In the genomic region with DNA sequence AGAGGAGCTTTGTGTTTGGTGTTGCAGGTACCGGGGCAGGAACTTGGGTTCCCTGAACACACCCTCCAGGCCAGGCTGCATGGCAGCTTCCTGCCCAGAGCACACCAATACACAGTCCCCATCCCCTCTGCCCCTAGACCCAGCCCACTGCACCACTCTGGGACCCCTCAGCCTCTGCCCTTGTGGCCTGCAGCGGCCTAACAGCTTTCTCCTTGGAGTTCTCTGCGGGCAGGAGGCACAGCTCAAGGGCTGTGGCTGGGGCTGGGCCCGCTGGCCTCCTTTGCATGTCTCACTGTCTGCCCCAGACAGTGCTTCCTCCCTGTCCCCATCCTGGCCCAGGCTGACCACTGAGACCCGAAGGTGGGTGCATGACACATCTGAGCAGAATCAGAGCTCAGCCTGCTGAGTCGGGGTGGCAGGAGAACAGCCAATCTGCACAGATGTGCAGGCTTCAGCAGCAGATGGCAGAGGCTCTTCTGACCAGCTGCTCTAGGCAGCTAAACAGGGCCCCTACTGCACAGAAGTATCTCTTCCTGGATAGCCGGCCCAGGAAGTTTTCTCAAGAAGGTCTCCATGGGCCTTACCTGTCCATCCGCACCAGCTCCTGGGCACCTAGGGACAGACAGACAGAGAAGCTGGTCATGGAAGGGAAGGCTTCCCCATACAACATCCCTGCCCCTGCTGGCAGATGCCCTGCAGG, we compare ENCODE assay signal across 12 cellular contexts. TPM values are rescaled to one million over a fixed set of nuclear protein-coding genes. Genes with fewer than 3 reads are reported as not detected.
DNase-seq lines count a peak whose midpoint lies in the region; ATAC-seq, FAIRE-seq and TF ChIP-seq lines count a peak whose summit lies in the region.
"Had no signal": no experiment of that assay in that cellular context is flagged by ENCODE, and none has a peak within 500 bp of the region (broad histone marks: within the 10 kb centered on the region; RNA-seq: fewer than 3 reads in every experiment).

No MANE protein-coding gene starts in this region.

- no peak overlapping the region for H2AK5ac ChIP-seq in neuronal stem cell (ENCODE audit: low read depth, low read length)

- peak in 1 of 5 donors; percentile 45 for DNase-seq in CD8-positive, alpha-beta memory T cell
- peak; percentile 31 for DNase-seq in MM.1S
- DNase-seq in caudate nucleus (lab: John Stamatoyannopoulos, UW) = no peak
- DNase-seq in neuronal stem cell (ENCODE audit: low spot score) = no peak
- no peak for DNase-seq in SKM-1 treated with dmso at 0.1 percent for 144 hours (lab: John Stamatoyannopoulos, UW; ENCODE audit: unreplicated experiment)
- no peak for DNase-seq in GM12892 (ENCODE audit: insufficient read length)
- no peak for DNase-seq in NCI-H1105 treated with DMSO at 0.1 percent for 48 hours (lab: John Stamatoyannopoulos, UW)
- DNase-seq: effector CD8-positive, alpha-beta T cell; NCI-H2227 treated with DMSO at 0.1 percent for 48 hours; occipital lobe had no signal

- no peak overlapping the region for H4K8ac ChIP-seq in neuronal stem cell (ENCODE audit: low read depth, low read length)

- POLR2A ChIA-PET in CD8-positive, alpha-beta memory T cell (lab: Charles Lee) = interaction anchor here (0.9 to 1.6 kb wide), 7 partner anchors 10 to 44 kb away, joined by 3 to 9 read pairs (median 4); a partner anchor contains a TSS

- peaks cover 85 to 94% (median 90%) of the 10 kb centered on the region in 3 donors for H3K4me1 Mint-ChIP-seq in CD8-positive, alpha-beta memory T cell

- H3K27ac Mint-ChIP-seq in CD8-positive, alpha-beta memory T cell = peak overlapping the region; percentile 87 to 97 (median 90)

- H3K9ac ChIP-seq in MM.1S (ENCODE audit: low read length) (no peak overlapping the region), neuronal stem cell (ENCODE audit: low read depth, low read length, poor library complexity) (no peak overlapping the region)

- H3K79me2 ChIP-seq in MM.1S (ENCODE audit: low read length) = no peaks in the 10 kb centered on the region

- no peak overlapping the region for H3K18ac ChIP-seq in neuronal stem cell (ENCODE audit: low read length)

- H3K23ac ChIP-seq in neuronal stem cell (ENCODE audit: low read depth, low read length, poor library complexity) = no peak overlapping the region

- no peak for TF ChIP-seq CTCF in MM.1S (IDR thresholded peaks at IDR 0.05; ENCODE audit: low read length)

- H2BK15ac ChIP-seq in neuronal stem cell (ENCODE audit: low read length) = no peak overlapping the region

- H2BK5ac ChIP-seq in neuronal stem cell (ENCODE audit: low read length) = no peak overlapping the region

- peaks cover 99% of the 10 kb centered on the region for H3K4me1 ChIP-seq in CD8-positive, alpha-beta memory T cell (ENCODE audit: insufficient read depth, low read length)
- peaks cover 21% of the 10 kb centered on the region for H3K4me1 ChIP-seq in MM.1S (ENCODE audit: low read length)
- H3K4me1 ChIP-seq in neuronal stem cell (ENCODE audit: control insufficient read depth in 2 of 2, insufficient read depth in 1 of 2, low read depth in 1 of 2, low read length in 2 of 2) = peaks cover 4 to 12% of the 10 kb centered on the region in 2 donors

- FAIRE-seq in GM12892 (lab: Jason Lieb, UNC) = no peak

- H4K91ac ChIP-seq in neuronal stem cell (ENCODE audit: low read depth, low read length, poor library complexity) = no peak overlapping the region

- no peaks in the 10 kb centered on the region for H3K27me3 ChIP-seq in CD8-positive, alpha-beta memory T cell (ENCODE audit: insufficient read depth, low read length, poor library complexity, severe bottlenecking)
- H3K27me3 ChIP-seq in MM.1S (replicated peaks; ENCODE audit: insufficient read depth, low read length) (no peaks in the 10 kb centered on the region), neuronal stem cell (ENCODE audit: control insufficient read depth in 3 of 3, insufficient read depth in 3 of 3, low read depth in 1 of 3, low read length in 3 of 3) (peaks cover 0 to 48% (median 0%) of the 10 kb centered on the region in 3 experiments)

- CTCF ChIA-PET in CD8-positive, alpha-beta memory T cell (lab: Charles Lee) = interaction anchor here (1.0 to 7.6 kb wide), 7 partner anchors 10 to 59 kb away, joined by 4 to 89 read pairs (median 6); a partner anchor contains a TSS

- H3K4me2 ChIP-seq in MM.1S (ENCODE audit: low read depth, low read length) = no peak overlapping the region
- no peak overlapping the region for H3K4me2 ChIP-seq in neuronal stem cell (ENCODE audit: insufficient read depth, low read length, poor library complexity, severe bottlenecking)

- H3K27ac ChIP-seq in CD8-positive, alpha-beta memory T cell (ENCODE audit: low read depth, low read length) = peak overlapping the region; percentile 48
- no peak overlapping the region for H3K27ac ChIP-seq in MM.1S (ENCODE audit: low read length)
- peak overlapping the region; percentile 77 for H3K27ac ChIP-seq in caudate nucleus (ENCODE audit: low read depth, low read length)
- H3K27ac ChIP-seq in neuronal stem cell (replicated peaks; ENCODE audit: low read length) = no peak overlapping the region
- H3K27ac ChIP-seq: SK-N-MC had no signal

- WGBS in neuronal stem cell (ENCODE audit: extremely low coverage in 2 of 2, insufficient read length in 2 of 2, insufficient replicate concordance in 1 of 2), 2 donors = no CpG with 5 or more reads among the region's 8 CpGs

- no peaks in the 10 kb centered on the region for H3K9me3 Mint-ChIP-seq in CD8-positive, alpha-beta memory T cell

- H3K4ac ChIP-seq in neuronal stem cell (ENCODE audit: low read length) = no peak overlapping the region

- no peak overlapping the region for H2AFZ ChIP-seq in MM.1S (ENCODE audit: low read length)
- no peak overlapping the region for H2AFZ ChIP-seq in neuronal stem cell (ENCODE audit: low read length)

- TF ChIP-seq POLR2A in GM12892 (IDR thresholded peaks at IDR 0.05; ENCODE audit: low read depth, low read length) = no peak

- no peak for ATAC-seq in GM19351 (IDR thresholded peaks at IDR 0.05; ENCODE audit: unreplicated experiment)

- H3K27me3 Mint-ChIP-seq in CD8-positive, alpha-beta memory T cell = no peaks in the 10 kb centered on the region

- H3K36me3 ChIP-seq in CD8-positive, alpha-beta memory T cell (ENCODE audit: insufficient read depth, low read length) = peaks cover 17% of the 10 kb centered on the region
- H3K36me3 ChIP-seq in MM.1S (replicated peaks; ENCODE audit: insufficient read depth, low read length) = no peaks in the 10 kb centered on the region
- H3K36me3 ChIP-seq in neuronal stem cell (replicated peaks in 1 of 2; ENCODE audit: control insufficient read depth in 2 of 2, insufficient read depth in 2 of 2, low read length in 2 of 2) = no peaks in the 10 kb centered on the region

- no peaks in the 10 kb centered on the region for H4K20me1 ChIP-seq in MM.1S (ENCODE audit: insufficient read depth, low read length)

- H3K14ac ChIP-seq in neuronal stem cell (ENCODE audit: low read length) = peak overlapping the region; percentile 6

- no peaks in the 10 kb centered on the region for H3K79me1 ChIP-seq in neuronal stem cell (ENCODE audit: low read depth, low read length)

- peaks cover 2 to 68% (median 17%) of the 10 kb centered on the region in 3 donors for H3K36me3 Mint-ChIP-seq in CD8-positive, alpha-beta memory T cell

- H3F3A ChIP-seq in MM.1S (ENCODE audit: insufficient read depth, low read length) = peaks cover 19% of the 10 kb centered on the region; the same call in 1 of the 2 replicates

- H3K4me3 ChIP-seq in CD8-positive, alpha-beta memory T cell (ENCODE audit: low read length) = peak overlapping the region; percentile 9
- H3K4me3 ChIP-seq in MM.1S (ENCODE audit: low read length) (no peak overlapping the region), neuronal stem cell (ENCODE audit: low read length in 2 of 2) (no peak overlapping the region)
- H3K4me3 ChIP-seq: SK-N-MC had no signal

- no peaks in the 10 kb centered on the region for H3K9me2 ChIP-seq in MM.1S (replicated peaks; ENCODE audit: insufficient read depth, low read length)

- peak overlapping the region in 6 of 7 donors; percentile 19 to 72 (median 56) for H3K4me3 Mint-ChIP-seq in CD8-positive, alpha-beta memory T cell

- H2BK12ac ChIP-seq in neuronal stem cell (ENCODE audit: low read length) = no peak overlapping the region

- no peak overlapping the region for H2BK120ac ChIP-seq in neuronal stem cell (ENCODE audit: low read depth, low read length)

- no peaks in the 10 kb centered on the region for H3K9me3 ChIP-seq in CD8-positive, alpha-beta memory T cell (ENCODE audit: low read length)
- H3K9me3 ChIP-seq in MM.1S (replicated peaks; ENCODE audit: insufficient read depth, low read length) (no peaks in the 10 kb centered on the region), neuronal stem cell (replicated peaks in 1 of 2; ENCODE audit: control insufficient read depth in 2 of 2, insufficient read depth in 1 of 2, low read depth in 1 of 2, low read length in 2 of 2) (no peaks in the 10 kb centered on the region)

RNA-seq across cellular contexts. Expression of a gene that starts 20.8 kb away (rescaled TPM):
- total RNA-seq in CD8-positive, alpha-beta memory T cell = 10 to 100 TPM; 59.6 to 61.4 TPM
- 349 TPM for polyA plus RNA-seq in CD8-positive, alpha-beta memory T cell
- 0.29 TPM for polyA plus RNA-seq in neuronal stem cell (2013, experiment 1 of 2)
- 0.48 TPM for polyA plus RNA-seq in neuronal stem cell (2013, experiment 2 of 2)
- polyA plus RNA-seq in GM12892 (2012; ENCODE audit: missing spikeins) = 2.6 TPM

RNA-seq across cellular contexts. Expression of a gene that starts 33.0 kb away (rescaled TPM):
- total RNA-seq in CD8-positive, alpha-beta memory T cell = under 1 TPM; 0.04 to 0.11 TPM
- 0.23 TPM for polyA plus RNA-seq in CD8-positive, alpha-beta memory T cell
- polyA plus RNA-seq in neuronal stem cell (2013, experiment 1 of 2) = 1.4 TPM
- polyA plus RNA-seq in neuronal stem cell (2013, experiment 2 of 2) = 1.3 TPM
- polyA plus RNA-seq in GM12892 (2012; ENCODE audit: missing spikeins) = 0.11 TPM

Comparison
In these comparisons a context has a peak if more than half of its experiments do, and no peak if none do; other contexts are left out.
1. H3K27ac ChIP-seq: peak in CD8-positive, alpha-beta memory T cell (single experiment) and caudate nucleus (single experiment); none in MM.1S (single experiment) and neuronal stem cell (single experiment).